ENCODE assay signal across 11 cellular contexts in the genomic region with DNA sequence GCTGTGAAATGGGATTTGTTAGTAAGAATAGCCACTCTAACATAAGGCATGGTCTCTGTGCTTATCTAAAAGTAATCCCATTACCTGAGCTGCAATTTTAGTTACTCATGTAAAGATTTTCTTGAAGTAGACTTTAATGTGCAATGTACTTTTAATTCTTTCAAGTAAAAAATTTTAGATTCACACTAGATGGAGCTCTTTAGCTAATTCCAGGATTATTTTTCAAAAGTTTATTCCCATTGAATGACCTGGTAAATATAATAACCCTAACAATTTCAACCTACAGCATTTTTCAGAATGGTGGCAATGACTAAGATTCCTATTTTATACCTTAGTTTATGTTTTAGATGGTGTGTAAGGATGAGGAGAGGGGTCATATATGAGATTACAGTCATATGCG. TPM values are rescaled to one million over a fixed set of nuclear protein-coding genes. Genes with fewer than 3 reads are reported as not detected.
DNase-seq lines count a peak whose midpoint lies in the region; ATAC-seq, FAIRE-seq and TF ChIP-seq lines count a peak whose summit lies in the region.
"Had no signal": no experiment of that assay in that cellular context is flagged by ENCODE, and none has a peak within 500 bp of the region (broad histone marks: within the 10 kb centered on the region; RNA-seq: fewer than 3 reads in every experiment).

No MANE protein-coding gene starts in this region.

- H3K36me3 ChIP-seq in MM.1S (replicated peaks; ENCODE audit: insufficient read depth, low read length) (peaks cover 12% of the 10 kb centered on the region; the same call in 1 of the 2 replicates), bronchial epithelial cell (ENCODE audit: control insufficient read depth, insufficient read depth, low read length) (peaks cover 6% of the 10 kb centered on the region)
- H3K36me3 ChIP-seq in CD8-positive, alpha-beta memory T cell (ENCODE audit: insufficient read depth, low read length): peaks cover 39% of the 10 kb centered on the region

- no peaks in the 10 kb centered on the region for H3K9me2 ChIP-seq in MM.1S (replicated peaks; ENCODE audit: insufficient read depth, low read length)

- H3K4me3 ChIP-seq in MM.1S (ENCODE audit: low read length) (no peak overlapping the region), bronchial epithelial cell (ENCODE audit: low read depth, low read length) (no peak overlapping the region)
- no peak overlapping the region for H3K4me3 ChIP-seq in CD8-positive, alpha-beta memory T cell (ENCODE audit: low read length)

- no peaks in the 10 kb centered on the region for H3K4me1 ChIP-seq in MM.1S (ENCODE audit: low read length)
- no peaks in the 10 kb centered on the region for H3K4me1 ChIP-seq in CD8-positive, alpha-beta memory T cell (ENCODE audit: insufficient read depth, low read length)

- H4K20me1 ChIP-seq in MM.1S (ENCODE audit: insufficient read depth, low read length): 0 out of 2 replicates have a peak, but pooled peaks cover 7% of the 10 kb centered on the region

- no peak for FAIRE-seq in bronchial epithelial cell (lab: Jason Lieb, UNC)

- no peak overlapping the region for H3K27ac Mint-ChIP-seq in CD14-positive monocyte
- H3K27ac Mint-ChIP-seq in CD8-positive, alpha-beta memory T cell: no peak overlapping the region
- H3K27ac Mint-ChIP-seq in stimulated activated naive B cell treated with anti-CD40 and anti-IgM and Interleukin-4, amounts not matched to agents 10 μg/mL and 1 μg/mL and 100 μg/mL, for 72 hours: no peak overlapping the region
- H3K27ac Mint-ChIP-seq: T-helper 1 cell treated with Interleukin-12 subunit alpha and Interleukin-12 subunit beta and Interleukin-4 antibody, amounts not matched to agents 30 μg/mL and 1 μg/mL, for 36 hours had no signal

- DNase-seq in CD14-positive monocyte (ENCODE audit: low spot score) (no peak), MM.1S (peak; percentile 11), bronchial epithelial cell (ENCODE audit: low read depth) (peak; percentile 36), medulla oblongata (ENCODE audit: extremely low spot score) (peak; percentile 35), NCI-H2227 treated with DMSO at 0.1 percent for 48 hours (lab: John Stamatoyannopoulos, UW) (no peak)
- no peak for DNase-seq in CD8-positive, alpha-beta memory T cell
- DNase-seq in stimulated activated naive B cell treated with anti-CD40 and anti-IgM and Interleukin-4, amounts not matched to agents 10 μg/mL and 1 μg/mL and 100 μg/mL, for 72 hours: no peak
- no peak for DNase-seq in activated CD4-positive, alpha-beta T cell treated with anti-CD3 and anti-CD28 coated beads for 48 hours

- TF ChIP-seq CTCF in CD14-positive monocyte (IDR thresholded peaks at IDR 0.05) (peak; percentile 33), MM.1S (IDR thresholded peaks at IDR 0.05; ENCODE audit: low read length) (peak; percentile 41), bronchial epithelial cell (IDR thresholded peaks at IDR 0.05; ENCODE audit: insufficient read depth, low read length, severe bottlenecking) (no peak)

- no peaks in the 10 kb centered on the region for H3K27me3 Mint-ChIP-seq in CD14-positive monocyte (ENCODE audit: low read depth in 3 of 3)
- H3K27me3 Mint-ChIP-seq in CD8-positive, alpha-beta memory T cell: no peaks in the 10 kb centered on the region
- H3K27me3 Mint-ChIP-seq in stimulated activated naive B cell treated with anti-CD40 and anti-IgM and Interleukin-4, amounts not matched to agents 10 μg/mL and 1 μg/mL and 100 μg/mL, for 72 hours: no peaks in the 10 kb centered on the region
- H3K27me3 Mint-ChIP-seq: central memory CD8-positive, alpha-beta T cell had no signal

- no peaks in the 10 kb centered on the region for H3K9me3 ChIP-seq in MM.1S (replicated peaks; ENCODE audit: insufficient read depth, low read length)
- H3K9me3 ChIP-seq in CD8-positive, alpha-beta memory T cell (ENCODE audit: low read length): no peaks in the 10 kb centered on the region
- H3K9me3 ChIP-seq: neutrophil had no signal

- H3K4me1 Mint-ChIP-seq in CD14-positive monocyte: no peaks in the 10 kb centered on the region
- H3K4me1 Mint-ChIP-seq in CD8-positive, alpha-beta memory T cell: peaks cover 35 to 56% (median 41%) of the 10 kb centered on the region in 3 donors
- peaks cover 9 to 25% of the 10 kb centered on the region in 2 donors for H3K4me1 Mint-ChIP-seq in stimulated activated naive B cell treated with anti-CD40 and anti-IgM and Interleukin-4, amounts not matched to agents 10 μg/mL and 1 μg/mL and 100 μg/mL, for 72 hours

- peaks cover 47% of the 10 kb centered on the region for H3K79me2 ChIP-seq in MM.1S (ENCODE audit: low read length)

- peaks cover 77 to 82% of the 10 kb centered on the region in 2 donors for H3K36me3 Mint-ChIP-seq in CD14-positive monocyte
- H3K36me3 Mint-ChIP-seq in CD8-positive, alpha-beta memory T cell: peaks cover 14 to 90% (median 40%) of the 10 kb centered on the region in 3 donors
- peaks cover 43 to 55% of the 10 kb centered on the region in 2 donors for H3K36me3 Mint-ChIP-seq in stimulated activated naive B cell treated with anti-CD40 and anti-IgM and Interleukin-4, amounts not matched to agents 10 μg/mL and 1 μg/mL and 100 μg/mL, for 72 hours

- H2AFZ ChIP-seq in MM.1S (ENCODE audit: low read length): no peak overlapping the region

- no peak overlapping the region for H3K27ac ChIP-seq in MM.1S (ENCODE audit: low read length)
- no peak overlapping the region for H3K27ac ChIP-seq in CD8-positive, alpha-beta memory T cell (ENCODE audit: low read depth, low read length)
- H3K27ac ChIP-seq: neutrophil had no signal

- H3K4me3 Mint-ChIP-seq in CD14-positive monocyte: no peak overlapping the region
- H3K4me3 Mint-ChIP-seq in CD8-positive, alpha-beta memory T cell: no peak overlapping the region
- H3K4me3 Mint-ChIP-seq in stimulated activated naive B cell treated with anti-CD40 and anti-IgM and Interleukin-4, amounts not matched to agents 10 μg/mL and 1 μg/mL and 100 μg/mL, for 72 hours: no peak overlapping the region
- H3K4me3 Mint-ChIP-seq: central memory CD8-positive, alpha-beta T cell; T-helper 1 cell treated with Interleukin-12 subunit alpha and Interleukin-12 subunit beta and Interleukin-4 antibody, amounts not matched to agents 30 μg/mL and 1 μg/mL, for 36 hours had no signal

- CTCF ChIA-PET in CD8-positive, alpha-beta memory T cell (lab: Charles Lee): interaction anchor here (0.7 kb wide), 1 partner anchor 17 kb away, joined by 3 read pairs; no protein-coding TSS in a partner anchor

- no peak overlapping the region for H3K9ac ChIP-seq in MM.1S (ENCODE audit: low read length)

- ATAC-seq in stimulated activated naive B cell treated with anti-CD40 and anti-IgM and Interleukin-4, amounts not matched to agents 10 μg/mL and 1 μg/mL and 100 μg/mL, for 72 hours (replicated peaks): no peak

- no peaks in the 10 kb centered on the region for H3F3A ChIP-seq in MM.1S (ENCODE audit: insufficient read depth, low read length)

- H3K27me3 ChIP-seq in MM.1S (replicated peaks; ENCODE audit: insufficient read depth, low read length) (no peaks in the 10 kb centered on the region), bronchial epithelial cell (ENCODE audit: control insufficient read depth, insufficient read depth, low read length) (no peaks in the 10 kb centered on the region)
- H3K27me3 ChIP-seq in CD8-positive, alpha-beta memory T cell (ENCODE audit: insufficient read depth, low read length, poor library complexity, severe bottlenecking): no peaks in the 10 kb centered on the region
- H3K27me3 ChIP-seq: neutrophil had no signal

- POLR2A ChIA-PET in CD8-positive, alpha-beta memory T cell (lab: Charles Lee): no interaction called here

- intact Hi-C loops in CD14-positive monocyte (cut with micrococcal nuclease): no loop called here

- H3K4me2 ChIP-seq in MM.1S (ENCODE audit: low read depth, low read length): no peak overlapping the region

- H3K9me3 Mint-ChIP-seq in CD14-positive monocyte: peaks cover 0 to 1% (median 0%) of the 10 kb centered on the region in 7 donors
- no peaks in the 10 kb centered on the region for H3K9me3 Mint-ChIP-seq in CD8-positive, alpha-beta memory T cell
- H3K9me3 Mint-ChIP-seq in stimulated activated naive B cell treated with anti-CD40 and anti-IgM and Interleukin-4, amounts not matched to agents 10 μg/mL and 1 μg/mL and 100 μg/mL, for 72 hours: no peaks in the 10 kb centered on the region
- H3K9me3 Mint-ChIP-seq: central memory CD8-positive, alpha-beta T cell; T-helper 1 cell treated with Interleukin-12 subunit alpha and Interleukin-12 subunit beta and Interleukin-4 antibody, amounts not matched to agents 30 μg/mL and 1 μg/mL, for 36 hours had no signal

RNA-seq across cellular contexts. Expression of a gene that starts 18.1 kb away (rescaled TPM):
- 10 to 100 TPM; 12.4 to 19.3 TPM for polyA plus RNA-seq in CD14-positive monocyte
- total RNA-seq in bronchial epithelial cell: 18.4 and 20.5 TPM in 2 replicates
- 10 to 100 TPM; 28.8 to 28.9 TPM for total RNA-seq in CD8-positive, alpha-beta memory T cell
- 20.0 TPM for polyA plus RNA-seq in CD8-positive, alpha-beta memory T cell

Comparison
In these comparisons a context has a peak if more than half of its experiments do, and no peak if none do; other contexts are left out.
1. DNase-seq: peak in MM.1S (single experiment), bronchial epithelial cell (single experiment) and medulla oblongata (single experiment); none in CD14-positive monocyte (single experiment), CD8-positive, alpha-beta memory T cell (0 of 5), stimulated activated naive B cell treated with anti-CD40 and anti-IgM and Interleukin-4, amounts not matched to agents 10 μg/mL and 1 μg/mL and 100 μg/mL, for 72 hours (single experiment), activated CD4-positive, alpha-beta T cell treated with anti-CD3 and anti-CD28 coated beads for 48 hours (single experiment) and NCI-H2227 treated with DMSO at 0.1 percent for 48 hours (single experiment).